Comparison of ENCODE assay signal across 19 cellular contexts in the genomic region with DNA sequence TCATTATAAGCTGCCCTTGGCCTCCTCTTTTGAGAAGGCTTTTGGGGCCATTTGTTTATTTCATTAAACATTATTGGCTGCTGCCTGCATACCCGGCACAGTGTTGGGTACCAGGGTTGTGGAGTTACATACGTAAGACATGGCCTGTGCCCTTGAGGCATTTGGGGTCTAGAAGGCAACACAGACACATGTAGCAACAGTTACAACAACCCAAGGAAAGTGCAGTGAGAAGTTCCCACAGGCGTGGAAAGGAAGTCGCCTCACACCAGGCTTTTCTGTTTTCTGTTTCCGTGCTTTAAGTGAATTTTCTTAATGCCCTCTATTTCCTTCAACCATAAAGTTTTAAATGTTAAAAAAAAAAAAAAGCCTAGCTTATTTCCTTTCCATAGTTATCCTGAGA. TPM values are rescaled to one million over a fixed set of nuclear protein-coding genes. Genes with fewer than 3 reads are reported as not detected.
DNase-seq lines count a peak whose midpoint lies in the region; ATAC-seq, FAIRE-seq and TF ChIP-seq lines count a peak whose summit lies in the region.
"Had no signal": no experiment of that assay in that cellular context is flagged by ENCODE, and none has a peak within 500 bp of the region (broad histone marks: within the 10 kb centered on the region; RNA-seq: fewer than 3 reads in every experiment).

No MANE protein-coding gene starts in this region.

- peak overlapping the region; percentile 49 for H3K4me2 ChIP-seq in endothelial cell of umbilical vein (ENCODE audit: insufficient read depth, low read length)

- H3K9me3 Mint-ChIP-seq in natural killer cell (no peaks in the 10 kb centered on the region), CD14-positive monocyte (peaks cover 0 to 1% (median 0%) of the 10 kb centered on the region in 7 donors)
- no peaks in the 10 kb centered on the region for H3K9me3 Mint-ChIP-seq in natural killer cell treated with Interleukin-12 subunit alpha and Interleukin-12 subunit beta and Interleukin-15 and Interleukin-18, amount 100 ng/mL, for 72 hours
- no peaks in the 10 kb centered on the region for H3K9me3 Mint-ChIP-seq in activated T-helper 17 cell treated with anti-CD3 and anti-CD28 coated beads, Interleukin-2, amount 50 U/mL, for 72 hours

- H4K20me1 ChIP-seq in endothelial cell of umbilical vein (replicated peaks; ENCODE audit: control insufficient read depth, extremely low read depth, insufficient read depth, low read length) = no peaks in the 10 kb centered on the region

- no peak overlapping the region for H2AFZ ChIP-seq in endothelial cell of umbilical vein (ENCODE audit: low read depth, low read length)

- H3K27me3 Mint-ChIP-seq in natural killer cell (ENCODE audit: low read depth in 2 of 2) = no peaks in the 10 kb centered on the region
- H3K27me3 Mint-ChIP-seq in natural killer cell treated with Interleukin-12 subunit alpha and Interleukin-12 subunit beta and Interleukin-15 and Interleukin-18, amount 100 ng/mL, for 72 hours = no peaks in the 10 kb centered on the region
- no peaks in the 10 kb centered on the region for H3K27me3 Mint-ChIP-seq in CD14-positive monocyte (ENCODE audit: low read depth in 3 of 3)
- H3K27me3 Mint-ChIP-seq in activated T-helper 17 cell treated with anti-CD3 and anti-CD28 coated beads, Interleukin-2, amount 50 U/mL, for 72 hours = no peaks in the 10 kb centered on the region

- H3K36me3 ChIP-seq in endothelial cell of umbilical vein (ENCODE audit: control insufficient read depth in 2 of 2, extremely low read depth in 1 of 2, insufficient read depth in 2 of 2, low read length in 2 of 2) = no peaks in the 10 kb centered on the region
- H3K36me3 ChIP-seq: HAP-1 had no signal

- BruUV-seq in endothelial cell of umbilical vein (replicated peaks; lab: Mats Ljungman, UMichigan) = no TSS peak

- intact Hi-C loops in natural killer cell (cut with micrococcal nuclease) = loop anchor here (5.0 kb wide), 1 partner anchor 41 kb away; no protein-coding TSS in a partner anchor
- intact Hi-C loops in endothelial cell of umbilical vein (cut with micrococcal nuclease) = no loop called here
- intact Hi-C loops in CD14-positive monocyte (cut with micrococcal nuclease) = no loop called here

- TF ChIP-seq POLR2A in endothelial cell of umbilical vein (IDR thresholded peaks at IDR 0.05; ENCODE audit: low read depth, low read length) = no peak

- FAIRE-seq in endothelial cell of umbilical vein (lab: Jason Lieb, UNC) = peak; percentile 12

- H3K9ac ChIP-seq in endothelial cell of umbilical vein (replicated peaks; ENCODE audit: extremely low read depth, insufficient read depth, low read length) = no peak overlapping the region

- H3K27ac Mint-ChIP-seq in natural killer cell (peak overlapping the region; percentile 69 to 73), CD14-positive monocyte (peak overlapping the region in 1 of 7 donors; percentile 20)
- H3K27ac Mint-ChIP-seq in natural killer cell treated with Interleukin-12 subunit alpha and Interleukin-12 subunit beta and Interleukin-15 and Interleukin-18, amount 100 ng/mL, for 72 hours = peak overlapping the region in 1 of 2 donors; percentile 85
- no peak overlapping the region for H3K27ac Mint-ChIP-seq in activated T-helper 17 cell treated with anti-CD3 and anti-CD28 coated beads, Interleukin-2, amount 50 U/mL, for 72 hours

- H3K9me3 ChIP-seq in endothelial cell of umbilical vein (replicated peaks; ENCODE audit: control insufficient read depth, insufficient read depth, low read length) = no peaks in the 10 kb centered on the region
- H3K9me3 ChIP-seq: HAP-1, SJSA1 had no signal

- dilution Hi-C loops in endothelial cell of umbilical vein (cut with MboI; ENCODE audit: extremely low pct_ligation_motif_present, low sequenced_read_pairs) = no loop called here

- CTCF ChIA-PET in endothelial cell of umbilical vein (lab: Charles Lee) = interaction anchor here (1.0 to 1.5 kb wide), 4 partner anchors 17 to 167 kb away, joined by 3 to 5 read pairs (median 4); no protein-coding TSS in a partner anchor

- POLR2A ChIA-PET in endothelial cell of umbilical vein (lab: Charles Lee) = no interaction called here

- H3K4me3 Mint-ChIP-seq in natural killer cell = no peak overlapping the region
- no peak overlapping the region for H3K4me3 Mint-ChIP-seq in natural killer cell treated with Interleukin-12 subunit alpha and Interleukin-12 subunit beta and Interleukin-15 and Interleukin-18, amount 100 ng/mL, for 72 hours
- no peak overlapping the region for H3K4me3 Mint-ChIP-seq in CD14-positive monocyte
- H3K4me3 Mint-ChIP-seq in activated T-helper 17 cell treated with anti-CD3 and anti-CD28 coated beads, Interleukin-2, amount 50 U/mL, for 72 hours = no peak overlapping the region

- peaks cover 15% of the 10 kb centered on the region for H3K4me1 ChIP-seq in endothelial cell of umbilical vein (ENCODE audit: control insufficient read depth, extremely low read depth, insufficient read depth, low read length)

- H3K79me2 ChIP-seq in endothelial cell of umbilical vein (ENCODE audit: control insufficient read depth, insufficient read depth, low read length) = no peaks in the 10 kb centered on the region

- ATAC-seq in natural killer cell (peak in 2 of 3 donors; percentile 38 to 52), GM21619 (IDR thresholded peaks at IDR 0.05; ENCODE audit: unreplicated experiment) (peak; percentile 28), HG03135 (IDR thresholded peaks at IDR 0.05; ENCODE audit: unreplicated experiment) (no peak)
- ATAC-seq in natural killer cell treated with Interleukin-12 subunit alpha and Interleukin-12 subunit beta and Interleukin-15 and Interleukin-18, amount 100 ng/mL, for 72 hours = no peak
- ATAC-seq in activated T-helper 17 cell treated with anti-CD3 and anti-CD28 coated beads, Interleukin-2, amount 50 U/mL, for 72 hours (replicated peaks) = no peak

- no peak for DNase-seq in natural killer cell
- DNase-seq in natural killer cell treated with Interleukin-12 subunit alpha and Interleukin-12 subunit beta and Interleukin-15 and Interleukin-18, amount 100 ng/mL, for 72 hours (ENCODE audit: low spot score) = no peak
- peak; percentile 21 for DNase-seq in endothelial cell of umbilical vein (ENCODE audit: low read depth, low spot score)
- DNase-seq in CD14-positive monocyte (ENCODE audit: low spot score) = no peak
- DNase-seq in activated CD8-positive, alpha-beta memory T cell treated with anti-CD3 and anti-CD28 coated beads, Interleukin-2, amount 50 U/mL, for 4 hours = no peak
- DNase-seq: 8988T, DMS 273 treated with DMSO at 0.1 percent for 48 hours, GDM1, MV-4-11, NCI-H1436, NCI-H2029 treated with DMSO at 0.1 percent for 48 hours, NCI-H2171 treated with DMSO at 0.1 percent for 48 hours, NCI-H748 treated with DMSO at 0.1 percent for 48 hours had no signal

- no peak for TF ChIP-seq CTCF in natural killer cell (IDR thresholded peaks at IDR 0.05)
- TF ChIP-seq CTCF in endothelial cell of umbilical vein (IDR thresholded peaks at IDR 0.05; ENCODE audit: extremely low read depth in 1 of 2, insufficient read depth in 1 of 2, low read depth in 1 of 2, low read length in 2 of 2) = no peak
- no peak for TF ChIP-seq CTCF in CD14-positive monocyte (IDR thresholded peaks at IDR 0.05)

- H3K9me1 ChIP-seq in endothelial cell of umbilical vein (replicated peaks; ENCODE audit: control insufficient read depth, extremely low read depth, insufficient read depth, low read length) = no peaks in the 10 kb centered on the region

- H3K4me3 ChIP-seq in endothelial cell of umbilical vein (replicated peaks in 1 of 3; ENCODE audit: insufficient read depth in 1 of 3, low read depth in 1 of 3, low read length in 3 of 3) = no peak overlapping the region
- H3K4me3 ChIP-seq: HAP-1, SJSA1 had no signal

- no peaks in the 10 kb centered on the region for H3K27me3 ChIP-seq in endothelial cell of umbilical vein (ENCODE audit: control insufficient read depth in 2 of 2, insufficient read depth in 2 of 2, low read length in 2 of 2)
- H3K27me3 ChIP-seq: SJSA1 had no signal

- H3K36me3 Mint-ChIP-seq in natural killer cell (no peaks in the 10 kb centered on the region), CD14-positive monocyte (peaks cover 0 to 5% of the 10 kb centered on the region in 2 donors)
- no peaks in the 10 kb centered on the region for H3K36me3 Mint-ChIP-seq in natural killer cell treated with Interleukin-12 subunit alpha and Interleukin-12 subunit beta and Interleukin-15 and Interleukin-18, amount 100 ng/mL, for 72 hours
- H3K36me3 Mint-ChIP-seq in activated T-helper 17 cell treated with anti-CD3 and anti-CD28 coated beads, Interleukin-2, amount 50 U/mL, for 72 hours (ENCODE audit: low read depth) = no peaks in the 10 kb centered on the region

- H3K27ac ChIP-seq in endothelial cell of umbilical vein (ENCODE audit: insufficient read depth, low read depth, low read length) = no peak overlapping the region
- H3K27ac ChIP-seq: C4-2B, SJSA1 had no signal

- peaks cover 74 to 81% of the 10 kb centered on the region in 2 donors for H3K4me1 Mint-ChIP-seq in natural killer cell
- H3K4me1 Mint-ChIP-seq in natural killer cell treated with Interleukin-12 subunit alpha and Interleukin-12 subunit beta and Interleukin-15 and Interleukin-18, amount 100 ng/mL, for 72 hours (ENCODE audit: low read depth in 2 of 2) = peaks cover 37 to 53% of the 10 kb centered on the region in 2 donors
- peaks cover 18% of the 10 kb centered on the region for H3K4me1 Mint-ChIP-seq in CD14-positive monocyte
- peaks cover 7% of the 10 kb centered on the region for H3K4me1 Mint-ChIP-seq in activated T-helper 17 cell treated with anti-CD3 and anti-CD28 coated beads, Interleukin-2, amount 50 U/mL, for 72 hours

TF ChIP-seq in endothelial cell of umbilical vein, 7 proteins besides CTCF, POLR2A, EP300 and RAD21 (continues in another document):
- TF ChIP-seq FOS (IDR thresholded peaks at IDR 0.05; ENCODE audit: borderline replicate concordance, insufficient read depth, low read length) (no peak), POLR2AphosphoS5 (IDR thresholded peaks at IDR 0.05; ENCODE audit: insufficient read depth, low read depth, low read length) (no peak), JUN (IDR thresholded peaks at IDR 0.05; ENCODE audit: borderline replicate concordance, insufficient read depth, insufficient read length, low read depth) (no peak)

RNA-seq across cellular contexts. Expression of gene GALNT10, which starts 47.4 kb away (rescaled TPM):
- total RNA-seq in natural killer cell (10 to 100 TPM; 77.0 to 92.6 (median 77.6) TPM), endothelial cell of umbilical vein (77.6 and 85.1 TPM in 2 replicates)
- total RNA-seq in natural killer cell treated with Interleukin-12 subunit alpha and Interleukin-12 subunit beta and Interleukin-15 and Interleukin-18, amount 100 ng/mL, for 72 hours = 10 to 100 TPM; 32.2 to 44.1 TPM
- polyA plus RNA-seq in endothelial cell of umbilical vein (58.1 and 70.2 TPM in 2 replicates), CD14-positive monocyte (1 to 10 TPM; 6.2 to 7.3 TPM)
- 81.0 and 102 TPM in 2 replicates for polyA plus RNA-seq in endothelial cell of umbilical vein (2011; cell fraction: cytosol; rRNA removed)
- 146 and 157 TPM in 2 replicates for polyA plus RNA-seq in endothelial cell of umbilical vein (2011; cell fraction: nucleus; rRNA removed)
- polyA plus RNA-seq in endothelial cell of umbilical vein (2012) = 82.4 and 124 TPM in 2 replicates
- polyA minus RNA-seq in endothelial cell of umbilical vein = 230 and 266 TPM in 2 replicates
- 9.2 TPM for polyA minus RNA-seq in endothelial cell of umbilical vein (2011; cell fraction: cytosol; rRNA and poly(A)+ RNA removed)
- polyA minus RNA-seq in endothelial cell of umbilical vein (2011; cell fraction: nucleus; rRNA and poly(A)+ RNA removed) = 166 and 209 TPM in 2 replicates
- 10 to 100 TPM; 21.5 to 45.3 TPM for total RNA-seq in activated T-helper 17 cell treated with anti-CD3 and anti-CD28 coated beads, Interleukin-2, amount 50 U/mL, for 72 hours

Comparison
In these comparisons a context has a peak if more than half of its experiments do, and no peak if none do; other contexts are left out.
1. ATAC-seq: peak in natural killer cell (2 of 3) and GM21619 (single experiment); none in natural killer cell treated with Interleukin-12 subunit alpha and Interleukin-12 subunit beta and Interleukin-15 and Interleukin-18, amount 100 ng/mL, for 72 hours (0 of 2), HG03135 (single experiment) and activated T-helper 17 cell treated with anti-CD3 and anti-CD28 coated beads, Interleukin-2, amount 50 U/mL, for 72 hours (single experiment).